In genomic region chr17:29294580-29294900, GRCh38 we compare ENCODE assay signal across 9 cellular contexts. TPM values are rescaled to one million over a fixed set of nuclear protein-coding genes. Genes with fewer than 3 reads are reported as not detected.
DNase-seq lines count a peak whose midpoint lies in the region; ATAC-seq and TF ChIP-seq lines count a peak whose summit lies in the region.
"Had no signal": no experiment of that assay in that cellular context is flagged by ENCODE, and none has a peak within 500 bp of the region (broad histone marks: within the 10 kb centered on the region; RNA-seq: fewer than 3 reads in every experiment).

No MANE protein-coding gene starts in this region.

- H3K27me3 Mint-ChIP-seq in naive thymus-derived CD8-positive, alpha-beta T cell = no peaks in the 10 kb centered on the region

- no peaks in the 10 kb centered on the region for H3K9me3 Mint-ChIP-seq in naive thymus-derived CD8-positive, alpha-beta T cell

- H3K4me3 Mint-ChIP-seq in naive thymus-derived CD8-positive, alpha-beta T cell = peak overlapping the region; percentile 97 to 100 (median 99)

- peaks cover 13 to 45% (median 35%) of the 10 kb centered on the region in 4 donors for H3K4me1 Mint-ChIP-seq in naive thymus-derived CD8-positive, alpha-beta T cell

- H3K9me2 ChIP-seq in Loucy (replicated peaks; ENCODE audit: low read depth, low read length) = no peaks in the 10 kb centered on the region

- H3K79me2 ChIP-seq in Loucy (ENCODE audit: insufficient read depth, low read length) = peaks cover 43% of the 10 kb centered on the region

- no peaks in the 10 kb centered on the region for H3K9me3 ChIP-seq in BE2C
- no peaks in the 10 kb centered on the region for H3K9me3 ChIP-seq in Loucy (ENCODE audit: insufficient read depth, low read depth, low read length)

- no peak for ATAC-seq in naive thymus-derived CD8-positive, alpha-beta T cell
- ATAC-seq in HG03469 (IDR thresholded peaks at IDR 0.05; ENCODE audit: unreplicated experiment) = no peak
- ATAC-seq in HG02571 (IDR thresholded peaks at IDR 0.05; ENCODE audit: unreplicated experiment) = no peak
- ATAC-seq in HG02678 (IDR thresholded peaks at IDR 0.05; ENCODE audit: unreplicated experiment) = no peak

- POLR2A ChIA-PET in naive thymus-derived CD8-positive, alpha-beta T cell (lab: Charles Lee) = interaction anchor here (0.5 to 2.7 kb wide), 26 partner anchors 10 to 724 kb away, joined by 3 to 21 read pairs (median 4); partner anchors contain the start of genes MYO18A, PHF12, PIGS and TAOK1

- peak overlapping the region; percentile 75 for H3K4me2 ChIP-seq in Loucy (ENCODE audit: low read depth, low read length, poor library complexity, severe bottlenecking)

- H3K27me3 ChIP-seq in BE2C (no peaks in the 10 kb centered on the region), Loucy (ENCODE audit: insufficient read depth, low read length, poor library complexity, severe bottlenecking) (peaks cover 5% of the 10 kb centered on the region)

- peak overlapping the region; percentile 94 for H2AFZ ChIP-seq in Loucy (ENCODE audit: low read length)

- no peak for TF ChIP-seq CTCF in BE2C (IDR thresholded peaks at IDR 0.05; ENCODE audit: low read depth, low read length)
- TF ChIP-seq CTCF in Loucy (conservative IDR thresholded peaks at IDR 0.05; ENCODE audit: low read length) = no peak

- peaks cover 8% of the 10 kb centered on the region for H3K36me3 ChIP-seq in BE2C
- peaks cover 8% of the 10 kb centered on the region; the same call in 1 of the 2 replicates for H3K36me3 ChIP-seq in Loucy (ENCODE audit: insufficient read depth, low read length)

- H3K27ac Mint-ChIP-seq in naive thymus-derived CD8-positive, alpha-beta T cell = peak overlapping the region; percentile 97 to 99 (median 98)

- no peaks in the 10 kb centered on the region; the same call in 1 of the 2 replicates for H3F3A ChIP-seq in Loucy (ENCODE audit: low read depth)

- H3K27ac ChIP-seq in cingulate gyrus (ENCODE audit: low read depth, low read length) = peak overlapping the region; percentile 94

- H4K20me1 ChIP-seq in Loucy (ENCODE audit: insufficient read depth, low read length, poor library complexity, severe bottlenecking) = peaks cover 38% of the 10 kb centered on the region

- H3K4me1 ChIP-seq in BE2C (no peaks in the 10 kb centered on the region), Loucy (ENCODE audit: insufficient read depth, low read length, poor library complexity, severe bottlenecking) (peaks cover 34% of the 10 kb centered on the region)

- H3K4me3 ChIP-seq in BE2C (ENCODE audit: low read depth, low read length) (peak overlapping the region; percentile 87), Loucy (ENCODE audit: low read length, poor library complexity, severe bottlenecking) (peak overlapping the region; percentile 77)

- no peak for DNase-seq in BE2C
- no peak for DNase-seq in naive thymus-derived CD8-positive, alpha-beta T cell
- DNase-seq in HK-2 (ENCODE audit: unreplicated experiment) = no peak

- peak overlapping the region; percentile 86 for H3K9ac ChIP-seq in Loucy (ENCODE audit: low read depth, low read length, poor library complexity, severe bottlenecking)

- H3K36me3 Mint-ChIP-seq in naive thymus-derived CD8-positive, alpha-beta T cell = peaks cover 0 to 11% (median 4%) of the 10 kb centered on the region in 3 donors

RNA-seq across cellular contexts. Expression of gene NUFIP2, which starts 0.6 kb away (rescaled TPM):
- polyA plus RNA-seq in BE2C (2012; ENCODE audit: insufficient read depth, insufficient read length, low read depth) = 36.1 TPM
- total RNA-seq in naive thymus-derived CD8-positive, alpha-beta T cell = 10 to 100 TPM; 71.3 to 89.3 TPM
- polyA plus RNA-seq in naive thymus-derived CD8-positive, alpha-beta T cell = 10 to 100 TPM in 2 of 3 donors, 1 to 10 TPM in 1; 9.2 to 11.9 (median 11.5) TPM

RNA-seq across cellular contexts. Expression of gene CRYBA1, which starts 47.9 kb away (rescaled TPM):
- polyA plus RNA-seq in BE2C (2012; ENCODE audit: insufficient read depth, insufficient read length, low read depth) = not detected
- total RNA-seq in naive thymus-derived CD8-positive, alpha-beta T cell = not detected
- not detected for polyA plus RNA-seq in naive thymus-derived CD8-positive, alpha-beta T cell
- total RNA-seq: subcutaneous adipose tissue had no signal
